Comparison of ENCODE assay signal across 26 cellular contexts in the genomic region with DNA sequence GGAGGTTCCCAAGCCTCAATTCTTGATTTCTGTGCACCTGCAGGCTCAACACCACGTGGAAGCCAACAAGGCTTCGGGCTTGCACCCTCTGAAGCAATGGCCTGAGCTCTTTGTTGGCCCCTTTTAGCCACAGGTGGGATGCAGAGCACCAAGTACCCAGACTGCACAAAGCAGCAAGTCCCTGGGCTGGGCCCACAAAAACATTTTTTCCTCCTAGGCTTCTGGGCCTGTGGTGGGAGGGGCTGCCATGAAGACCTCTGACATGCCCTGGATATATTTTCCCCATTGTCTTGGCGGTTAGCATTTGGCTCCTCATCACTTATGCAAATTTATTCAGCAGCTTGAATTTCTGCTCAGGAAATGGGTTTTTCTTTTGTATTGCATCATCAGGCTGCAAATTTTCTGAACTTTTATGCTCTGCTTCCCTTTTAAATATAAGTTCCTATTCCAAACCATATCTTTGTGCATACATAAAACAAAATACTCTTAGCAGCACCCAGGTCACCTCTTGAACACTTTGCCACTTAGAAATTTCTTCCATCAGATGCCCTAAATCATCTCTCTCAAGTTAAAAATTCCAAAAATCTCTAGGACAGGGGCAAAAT.
"Had no signal": no experiment of that assay in that cellular context is flagged by ENCODE, and none has a peak within 500 bp of the region (broad histone marks: within the 10 kb centered on the region; RNA-seq: fewer than 3 reads in every experiment).

No MANE protein-coding gene starts in this region.

- ATAC-seq: gastroesophageal sphincter; left cardiac atrium; left ventricle myocardium superior; mucosa of descending colon; right cardiac atrium; stimulated activated naive CD8-positive, alpha-beta T cell treated with anti-CD3 and anti-CD28 coated beads, Interleukin-15, Interleukin-2, amounts not matched to agents 100 U/mL and 50 U/mL, for 24 hours had no signal

- H3K27me3 Mint-ChIP-seq: activated naive CD8-positive, alpha-beta T cell had no signal

- H3K36me3 ChIP-seq: colonic mucosa, gastroesophageal sphincter, transverse colon, uterus had no signal

- DNase-seq: activated CD4-positive, alpha-beta T cell treated with anti-CD3 and anti-CD28 coated beads for 4 hours; activated CD4-positive, alpha-beta T cell treated with anti-CD3 and anti-CD28 coated beads, Interleukin-2, amount 50 U/mL, for 4 hours; activated CD8-positive, alpha-beta memory T cell treated with anti-CD3 and anti-CD28 coated beads for 24 hours; activated effector memory CD4-positive, alpha-beta T cell treated with Interleukin-2 at 50 U/mL for 16 hours; activated naive CD4-positive, alpha-beta T cell treated with Interleukin-2 at 50 U/mL for 16 hours; anterior cingulate cortex; cerebellar nuclear complex; colonic mucosa; effector CD8-positive, alpha-beta T cell; left cardiac atrium; left ventricle myocardium superior; mucosa of descending colon; posterior cingulate gyrus; right cardiac atrium; stimulated activated CD4-positive, alpha-beta T cell treated with anti-CD3 and anti-CD28 coated beads, Interleukin-2, amount 100 ng/mL, for 48 hours; stimulated activated naive CD8-positive, alpha-beta T cell treated with anti-CD3 and anti-CD28 coated beads, Interleukin-15, Interleukin-2, amounts not matched to agents 100 U/mL and 50 U/mL, for 24 hours; testis; transverse colon; uterus had no signal

- H3K27ac Mint-ChIP-seq: activated naive CD8-positive, alpha-beta T cell; nephron had no signal

- H3K27me3 ChIP-seq: colonic mucosa, gastroesophageal sphincter, hepatocyte, testis, transverse colon, uterus had no signal

- H2AFZ ChIP-seq: hepatocyte had no signal

- H3K4me3 ChIP-seq: colonic mucosa, gastroesophageal sphincter, hepatocyte, mucosa of descending colon, testis, transverse colon, uterus had no signal

- FAIRE-seq: keratinocyte, TTC549 had no signal

- H3K4me1 ChIP-seq: colonic mucosa, gastroesophageal sphincter, testis, transverse colon, uterus had no signal

- H3K27ac ChIP-seq: colonic mucosa, gastroesophageal sphincter, hepatocyte, testis, transverse colon, uterus, VCaP had no signal

- H3K4me2 ChIP-seq: hepatocyte had no signal

- H3K79me2 ChIP-seq: hepatocyte had no signal

- H3K4me1 Mint-ChIP-seq: nephron had no signal

- H3K4me3 Mint-ChIP-seq: activated naive CD8-positive, alpha-beta T cell; nephron had no signal

- H3K9me3 ChIP-seq: colonic mucosa, testis, uterus had no signal
